15 cellular contexts compared by ENCODE assay signal in genomic region chr1:12565094-12565965, GRCh38. TPM values are rescaled to one million over a fixed set of nuclear protein-coding genes. Genes with fewer than 3 reads are reported as not detected.
DNase-seq lines count a peak whose midpoint lies in the region; ATAC-seq and TF ChIP-seq lines count a peak whose summit lies in the region.
"Had no signal": no experiment of that assay in that cellular context is flagged by ENCODE, and none has a peak within 500 bp of the region (broad histone marks: within the 10 kb centered on the region; RNA-seq: fewer than 3 reads in every experiment).

No MANE protein-coding gene starts in this region.

- TF ChIP-seq RAD21 in Ishikawa (IDR thresholded peaks at IDR 0.05; ENCODE audit: low read depth): no peak

- H3K27me3 ChIP-seq in thoracic aorta (replicated peaks; ENCODE audit: insufficient read depth): no peaks in the 10 kb centered on the region
- H3K27me3 ChIP-seq in effector memory CD4-positive, alpha-beta T cell (replicated peaks; ENCODE audit: control insufficient read depth, insufficient read depth, low read length, poor library complexity, severe bottlenecking): no peaks in the 10 kb centered on the region

- no peak for TF ChIP-seq EP300 in Ishikawa (IDR thresholded peaks at IDR 0.05; ENCODE audit: borderline replicate concordance)

- DNase-seq in coronary artery (ENCODE audit: low spot score): no peak
- no peak for DNase-seq in mesothelial cell of epicardium (ENCODE audit: low spot score in 2 of 2, unreplicated experiment in 2 of 2)
- no peak for DNase-seq in thoracic aorta (ENCODE audit: low spot score)
- DNase-seq in effector memory CD4-positive, alpha-beta T cell: no peak
- DNase-seq in NCI-H1930 (lab: John Stamatoyannopoulos, UW): no peak
- no peak for DNase-seq in chondrocyte (ENCODE audit: low spot score)
- DNase-seq: activated CD4-positive, alpha-beta T cell treated with anti-CD3 and anti-CD28 coated beads for 4 hours; activated T-cell treated with anti-CD3 and anti-CD28 coated beads, Interleukin-2, amount 50 U/mL, for 24 hours; NCI-H1105 treated with DMSO at 0.1 percent for 48 hours; NCI-H510A treated with DMSO at 0.1 percent for 48 hours; stimulated activated CD4-positive, alpha-beta T cell treated with anti-CD3 and anti-CD28 coated beads, Interleukin-2, amount 100 ng/mL, for 24 hours had no signal

- H3K4me3 ChIP-seq in coronary artery: no peak overlapping the region
- no peak overlapping the region for H3K4me3 ChIP-seq in thoracic aorta
- H3K4me3 ChIP-seq in effector memory CD4-positive, alpha-beta T cell (ENCODE audit: insufficient read depth, low read depth, low read length, poor library complexity, severe bottlenecking): no peak overlapping the region

- H3K4me3 Mint-ChIP-seq in mesothelial cell of epicardium (no peak overlapping the region), chondrocyte (ENCODE audit: unreplicated experiment) (no peak overlapping the region)
- H3K4me3 Mint-ChIP-seq: activated T-cell treated with anti-CD3 and anti-CD28 coated beads, Interleukin-2, amount 50 U/mL, for 24 hours; CD14-positive monocyte; T-helper 1 cell treated with Interleukin-12 subunit alpha and Interleukin-12 subunit beta and Interleukin-4 antibody, amounts not matched to agents 30 μg/mL and 1 μg/mL, for 36 hours had no signal

- peaks cover 9 to 25% of the 10 kb centered on the region in 2 donors for H3K4me1 ChIP-seq in thoracic aorta (ENCODE audit: control insufficient read depth in 1 of 2, low read depth in 2 of 2)
- H3K4me1 ChIP-seq in effector memory CD4-positive, alpha-beta T cell (ENCODE audit: control insufficient read depth, insufficient read depth, low read length, poor library complexity, severe bottlenecking): no peaks in the 10 kb centered on the region

- peaks cover 12% of the 10 kb centered on the region for H3K9me3 ChIP-seq in thoracic aorta
- H3K9me3 ChIP-seq in effector memory CD4-positive, alpha-beta T cell (ENCODE audit: control insufficient read depth, low read length): peaks cover 13% of the 10 kb centered on the region

- peak overlapping the region; percentile 72 to 90 for H3K27ac ChIP-seq in coronary artery
- H3K27ac ChIP-seq in thoracic aorta: peak overlapping the region; percentile 68 to 74
- H3K27ac ChIP-seq in effector memory CD4-positive, alpha-beta T cell (ENCODE audit: insufficient read depth, low read length, poor library complexity, severe bottlenecking): no peak overlapping the region

- H3K27me3 Mint-ChIP-seq in mesothelial cell of epicardium (ENCODE audit: low read depth) (no peaks in the 10 kb centered on the region), chondrocyte (ENCODE audit: low read depth) (no peaks in the 10 kb centered on the region)
- H3K27me3 Mint-ChIP-seq: activated T-cell treated with anti-CD3 and anti-CD28 coated beads, Interleukin-2, amount 50 U/mL, for 24 hours had no signal

- H3K36me3 ChIP-seq in thoracic aorta: peaks cover 24% of the 10 kb centered on the region
- peaks cover 3% of the 10 kb centered on the region for H3K36me3 ChIP-seq in effector memory CD4-positive, alpha-beta T cell (ENCODE audit: control insufficient read depth, insufficient read depth, low read length)

- H3K36me3 Mint-ChIP-seq in mesothelial cell of epicardium (peaks cover 54% of the 10 kb centered on the region), chondrocyte (ENCODE audit: low read depth) (peaks cover 19% of the 10 kb centered on the region)

- H3K27ac Mint-ChIP-seq in mesothelial cell of epicardium: peak overlapping the region; percentile 88
- H3K27ac Mint-ChIP-seq in chondrocyte (ENCODE audit: unreplicated experiment): no peak overlapping the region
- H3K27ac Mint-ChIP-seq: CD14-positive monocyte; T-helper 1 cell treated with Interleukin-12 subunit alpha and Interleukin-12 subunit beta and Interleukin-4 antibody, amounts not matched to agents 30 μg/mL and 1 μg/mL, for 36 hours had no signal

- ATAC-seq in thoracic aorta (ENCODE audit: insufficient number of reproducible peaks, low FRiP score, low read depth): no peak
- no peak for ATAC-seq in GM18502 (IDR thresholded peaks at IDR 0.05; ENCODE audit: poor library complexity, unreplicated experiment)

- TF ChIP-seq CTCF in coronary artery (IDR thresholded peaks at IDR 0.05) (no peak), mesothelial cell of epicardium (IDR thresholded peaks at IDR 0.05; ENCODE audit: unreplicated experiment) (no peak), thoracic aorta (IDR thresholded peaks at IDR 0.05) (no peak), chondrocyte (IDR thresholded peaks at IDR 0.05) (no peak)

- H3K9me3 Mint-ChIP-seq in mesothelial cell of epicardium: peaks cover 18% of the 10 kb centered on the region
- peaks cover 24% of the 10 kb centered on the region for H3K9me3 Mint-ChIP-seq in chondrocyte (ENCODE audit: low read depth)

- peaks cover 2% of the 10 kb centered on the region for H3K4me1 Mint-ChIP-seq in mesothelial cell of epicardium
- peaks cover 7% of the 10 kb centered on the region for H3K4me1 Mint-ChIP-seq in chondrocyte (ENCODE audit: low read depth)

TF ChIP-seq in Ishikawa, 13 proteins besides CTCF, POLR2A, EP300 and RAD21:
- TF ChIP-seq TEAD4 (IDR thresholded peaks at IDR 0.05) (no peak), MAX (IDR thresholded peaks at IDR 0.05) (no peak), NFIC (IDR thresholded peaks at IDR 0.05) (peak; percentile 15; the same call in 1 of the 2 replicates), EGR1 (IDR thresholded peaks at IDR 0.05) (no peak)

RNA-seq across cellular contexts. Expression of gene DHRS3, which starts 52.7 kb away (rescaled TPM):
- total RNA-seq in mesothelial cell of epicardium (1,067 to 1,086 TPM (median 1,071 TPM) in 3 replicates), thoracic aorta (100 to 1,000 TPM in 1 of 2 donors, 10 to 100 TPM in 1; 65.9 to 150 TPM), chondrocyte (28.0 to 31.9 TPM (median 31.8 TPM) in 3 replicates)
